Comparison of ENCODE assay signal across 10 cellular contexts in genomic region chr10:3424102-3424803, GRCh38.
DNase-seq lines count a peak whose midpoint lies in the region; ATAC-seq and TF ChIP-seq lines count a peak whose summit lies in the region.
"Had no signal": no experiment of that assay in that cellular context is flagged by ENCODE, and none has a peak within 500 bp of the region (broad histone marks: within the 10 kb centered on the region; RNA-seq: fewer than 3 reads in every experiment).

No MANE protein-coding gene starts in this region.

- 71% methylated on average over 18 of the region's 26 CpGs for WGBS in mammary epithelial cell (ENCODE audit: low coverage, missing lambda C conversion rate)
- 45 to 53% methylated on average over 26 of the region's 26 CpGs for WGBS in lung, 2 donors

- peak; percentile 43 for ATAC-seq in lung (ENCODE audit: insufficient read depth, low FRiP score)
- no peak for ATAC-seq in HG03025 (IDR thresholded peaks at IDR 0.05; ENCODE audit: low FRiP score, unreplicated experiment)

- H3K4me2 ChIP-seq in mammary epithelial cell (ENCODE audit: insufficient read depth, low read depth, low read length) = no peak overlapping the region

- no peak for TF ChIP-seq CTCF in mammary epithelial cell (conservative IDR thresholded peaks at IDR 0.05 in 1 of 2, IDR thresholded peaks at IDR 0.05 in 1 of 2; ENCODE audit: extremely low read depth in 1 of 2, insufficient read depth in 1 of 2, low read depth in 1 of 2, low read length in 2 of 2)
- TF ChIP-seq CTCF in lung (IDR thresholded peaks at IDR 0.05; ENCODE audit: control extremely low read depth, extremely low read depth) = no peak

- dilution Hi-C loops in mammary epithelial cell (cut with HindIII; ENCODE audit: low sequenced_read_pairs) = no loop called here

- H2AFZ ChIP-seq in ACC112 (ENCODE audit: low read length, unreplicated experiment) = peak overlapping the region; percentile 72
- peak overlapping the region; percentile 49 for H2AFZ ChIP-seq in mammary epithelial cell (ENCODE audit: low read depth, low read length)

- peaks cover 31% of the 10 kb centered on the region for H3K4me1 ChIP-seq in ACC112 (ENCODE audit: control insufficient read depth, insufficient read depth, low read length, unreplicated experiment)
- peaks cover 11% of the 10 kb centered on the region for H3K4me1 ChIP-seq in mammary epithelial cell (ENCODE audit: insufficient read depth, low read length)
- peaks cover 0 to 8% of the 10 kb centered on the region in 2 donors for H3K4me1 ChIP-seq in lung (ENCODE audit: control insufficient read depth in 2 of 2, insufficient read depth in 2 of 2, low read length in 2 of 2)

- intact Hi-C loops in mammary epithelial cell (cut with micrococcal nuclease) = no loop called here

- no peak overlapping the region for H3K9ac ChIP-seq in mammary epithelial cell (ENCODE audit: insufficient read depth, low read length)

- no peaks in the 10 kb centered on the region for H3K27me3 ChIP-seq in ACC112 (ENCODE audit: insufficient read depth, low read length)
- no peaks in the 10 kb centered on the region for H3K27me3 ChIP-seq in mammary epithelial cell (ENCODE audit: insufficient read depth, low read length)
- H3K27me3 ChIP-seq in lung (ENCODE audit: control insufficient read depth, insufficient read depth) = no peaks in the 10 kb centered on the region

- peak overlapping the region; percentile 50; the same call in 1 of the 2 replicates for H3K4me3 ChIP-seq in ACC112 (ENCODE audit: low read depth, low read length)
- H3K4me3 ChIP-seq in mammary epithelial cell (replicated peaks in 1 of 3; ENCODE audit: insufficient read depth in 1 of 3, low read depth in 2 of 3, low read length in 3 of 3) = no peak overlapping the region
- no peak overlapping the region for H3K4me3 ChIP-seq in lung

- H4K20me1 ChIP-seq in mammary epithelial cell (ENCODE audit: insufficient read depth, low read length) = no peaks in the 10 kb centered on the region

- H3K79me2 ChIP-seq in ACC112 (ENCODE audit: control insufficient read depth, insufficient read depth, low read length, unreplicated experiment) (no peaks in the 10 kb centered on the region), mammary epithelial cell (ENCODE audit: insufficient read depth, low read length) (no peaks in the 10 kb centered on the region)

- in situ Hi-C loops in mammary epithelial cell (cut with MboI; ENCODE audit: low sequenced_read_pairs in 2 of 2) = no loop called here

- no peaks in the 10 kb centered on the region for H3K9me3 ChIP-seq in mammary epithelial cell (replicated peaks; ENCODE audit: insufficient read depth, low read length)
- H3K9me3 ChIP-seq in lung (ENCODE audit: control insufficient read depth in 2 of 2, insufficient read depth in 1 of 2, low read length in 1 of 2) = no peaks in the 10 kb centered on the region

- BruUV-seq in mammary epithelial cell (replicated peaks; lab: Mats Ljungman, UMichigan) = no TSS peak

- CTCF ChIA-PET in mammary epithelial cell (lab: Charles Lee; ENCODE audit: low non-redundant PET) = no interaction called here

- peak; percentile 56 for DNase-seq in NCI-H1436 (lab: John Stamatoyannopoulos, UW)
- DNase-seq in mammary epithelial cell = no peak
- DNase-seq in lung (ENCODE audit: low spot score) = no peak
- no peak for DNase-seq in OCI-M2 (lab: John Stamatoyannopoulos, UW; ENCODE audit: unreplicated experiment)
- no peak for DNase-seq in SKM-1 (lab: John Stamatoyannopoulos, UW; ENCODE audit: unreplicated experiment)
- DNase-seq in NCI-H187 (lab: John Stamatoyannopoulos, UW) = no peak
- DNase-seq: CD4-positive, CD25-positive, alpha-beta regulatory T cell; NCI-H446 treated with DMSO at 0.1 percent for 48 hours had no signal

- no peaks in the 10 kb centered on the region for H3K36me3 ChIP-seq in ACC112 (ENCODE audit: insufficient read depth, low read length)
- H3K36me3 ChIP-seq in mammary epithelial cell (ENCODE audit: insufficient read depth, low read length) = no peaks in the 10 kb centered on the region
- no peaks in the 10 kb centered on the region for H3K36me3 ChIP-seq in lung (ENCODE audit: control insufficient read depth in 2 of 2, insufficient read depth in 2 of 2, low read length in 2 of 2)

- H3K27ac ChIP-seq in ACC112 (ENCODE audit: low read depth, low read length) = peak overlapping the region; percentile 65
- no peak overlapping the region for H3K27ac ChIP-seq in mammary epithelial cell (ENCODE audit: insufficient read depth, low read depth, low read length)
- peak overlapping the region; percentile 74 to 83 for H3K27ac ChIP-seq in lung (ENCODE audit: low read depth in 1 of 2, low read length in 1 of 2)
